In the genomic region with DNA sequence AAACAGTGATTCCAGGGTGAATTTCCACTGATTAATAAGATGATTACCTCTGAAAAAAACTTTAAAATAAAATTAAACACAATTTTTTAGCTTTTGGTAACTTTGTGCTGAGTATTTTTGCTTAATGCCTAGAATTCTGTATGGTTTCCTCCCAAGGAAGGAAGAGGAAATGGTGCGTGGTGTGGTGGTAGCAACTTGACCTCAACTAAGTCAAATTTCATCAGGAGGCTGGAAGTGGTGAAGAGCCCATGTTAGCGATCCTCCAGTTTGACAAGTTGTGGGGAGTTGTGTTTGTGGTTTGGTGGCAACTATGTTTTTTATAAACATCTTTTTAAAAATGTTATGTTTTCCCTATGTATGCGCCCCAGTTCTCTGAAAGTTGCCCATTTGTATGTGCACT, we compare ENCODE assay signal across 17 cellular contexts. TPM values are rescaled to one million over a fixed set of nuclear protein-coding genes. Genes with fewer than 3 reads are reported as not detected.
DNase-seq lines count a peak whose midpoint lies in the region; ATAC-seq and TF ChIP-seq lines count a peak whose summit lies in the region.
"Had no signal": no experiment of that assay in that cellular context is flagged by ENCODE, and none has a peak within 500 bp of the region (broad histone marks: within the 10 kb centered on the region; RNA-seq: fewer than 3 reads in every experiment).

No MANE protein-coding gene starts in this region.

- peaks cover under 1% of the 10 kb centered on the region for H3K36me3 Mint-ChIP-seq in stimulated activated naive CD8-positive, alpha-beta T cell treated with anti-CD3 and anti-CD28 coated beads, Interleukin-15, Interleukin-2, amounts not matched to agents 100 ng/mL and 50 ng/mL, for 24 hours (ENCODE audit: low read depth)
- H3K36me3 Mint-ChIP-seq in activated T-helper 2 cell treated with anti-CD3 and anti-CD28 coated beads, Interferon-gamma antibody, Interleukin-2, Interleukin-4, amounts not matched to agents 10 μg/mL and 5 μg/mL and 100 μg/mL, durations not matched to agents 14 hours and 24 hours and 36 hours (ENCODE audit: low read depth) = peaks cover 8% of the 10 kb centered on the region
- H3K36me3 Mint-ChIP-seq in glutamatergic neuron (ENCODE audit: unreplicated experiment) = no peaks in the 10 kb centered on the region

- H3K4me1 Mint-ChIP-seq in stimulated activated naive CD8-positive, alpha-beta T cell treated with anti-CD3 and anti-CD28 coated beads, Interleukin-15, Interleukin-2, amounts not matched to agents 100 ng/mL and 50 ng/mL, for 24 hours (ENCODE audit: low read depth) = peaks cover 49% of the 10 kb centered on the region
- H3K4me1 Mint-ChIP-seq in activated T-helper 2 cell treated with anti-CD3 and anti-CD28 coated beads, Interferon-gamma antibody, Interleukin-2, Interleukin-4, amounts not matched to agents 10 μg/mL and 5 μg/mL and 100 μg/mL, durations not matched to agents 14 hours and 24 hours and 36 hours (ENCODE audit: low read depth) = peaks cover 56% of the 10 kb centered on the region
- no peaks in the 10 kb centered on the region for H3K4me1 Mint-ChIP-seq in glutamatergic neuron (ENCODE audit: low read depth, unreplicated experiment)

- TF ChIP-seq CTCF in glutamatergic neuron (IDR thresholded peaks at IDR 0.05; ENCODE audit: partially characterized antibody, unreplicated experiment) = no peak

- intact Hi-C loops in activated T-helper 2 cell treated with anti-CD3 and anti-CD28 coated beads, Interferon-gamma antibody, Interleukin-2, Interleukin-4, amounts not matched to agents 10 μg/mL and 5 μg/mL and 100 μg/mL, durations not matched to agents 14 hours and 24 hours and 36 hours (cut with micrococcal nuclease) = no loop called here

- no peak for ATAC-seq in stimulated activated naive CD8-positive, alpha-beta T cell treated with anti-CD3 and anti-CD28 coated beads, Interleukin-15, Interleukin-2, amounts not matched to agents 100 U/mL and 50 U/mL, for 24 hours
- ATAC-seq in HG03159 (IDR thresholded peaks at IDR 0.05; ENCODE audit: unreplicated experiment) = no peak
- ATAC-seq: activated T-cell treated with anti-CD3 and anti-CD28 coated beads, Interleukin-2, amount 50 U/mL, for 72 hours; right lobe of liver had no signal

- H3K27me3 Mint-ChIP-seq in stimulated activated naive CD8-positive, alpha-beta T cell treated with anti-CD3 and anti-CD28 coated beads, Interleukin-15, Interleukin-2, amounts not matched to agents 100 ng/mL and 50 ng/mL, for 24 hours = no peaks in the 10 kb centered on the region
- H3K27me3 Mint-ChIP-seq in activated T-helper 2 cell treated with anti-CD3 and anti-CD28 coated beads, Interferon-gamma antibody, Interleukin-2, Interleukin-4, amounts not matched to agents 10 μg/mL and 5 μg/mL and 100 μg/mL, durations not matched to agents 14 hours and 24 hours and 36 hours (ENCODE audit: low read depth) = no peaks in the 10 kb centered on the region
- peaks cover 2% of the 10 kb centered on the region for H3K27me3 Mint-ChIP-seq in glutamatergic neuron (ENCODE audit: unreplicated experiment)

- H3K4me3 Mint-ChIP-seq in stimulated activated naive CD8-positive, alpha-beta T cell treated with anti-CD3 and anti-CD28 coated beads, Interleukin-15, Interleukin-2, amounts not matched to agents 100 ng/mL and 50 ng/mL, for 24 hours = no peak overlapping the region
- H3K4me3 Mint-ChIP-seq in activated T-helper 2 cell treated with anti-CD3 and anti-CD28 coated beads, Interferon-gamma antibody, Interleukin-2, Interleukin-4, amounts not matched to agents 10 μg/mL and 5 μg/mL and 100 μg/mL, durations not matched to agents 14 hours and 24 hours and 36 hours (ENCODE audit: low read depth) = peak overlapping the region; percentile 27
- no peak overlapping the region for H3K4me3 Mint-ChIP-seq in glutamatergic neuron (ENCODE audit: unreplicated experiment)

- H3K9me3 Mint-ChIP-seq in stimulated activated naive CD8-positive, alpha-beta T cell treated with anti-CD3 and anti-CD28 coated beads, Interleukin-15, Interleukin-2, amounts not matched to agents 100 ng/mL and 50 ng/mL, for 24 hours = no peaks in the 10 kb centered on the region
- no peaks in the 10 kb centered on the region for H3K9me3 Mint-ChIP-seq in activated T-helper 2 cell treated with anti-CD3 and anti-CD28 coated beads, Interferon-gamma antibody, Interleukin-2, Interleukin-4, amounts not matched to agents 10 μg/mL and 5 μg/mL and 100 μg/mL, durations not matched to agents 14 hours and 24 hours and 36 hours
- peaks cover under 1% of the 10 kb centered on the region for H3K9me3 Mint-ChIP-seq in glutamatergic neuron (ENCODE audit: unreplicated experiment)
- H3K9me3 Mint-ChIP-seq: activated T-cell treated with anti-CD3 and anti-CD28 coated beads, Interleukin-2, amount 50 U/mL, for 72 hours had no signal

- H3K27ac Mint-ChIP-seq in stimulated activated naive CD8-positive, alpha-beta T cell treated with anti-CD3 and anti-CD28 coated beads, Interleukin-15, Interleukin-2, amounts not matched to agents 100 ng/mL and 50 ng/mL, for 24 hours = peak overlapping the region; percentile 75
- peak overlapping the region; percentile 66 for H3K27ac Mint-ChIP-seq in activated T-helper 2 cell treated with anti-CD3 and anti-CD28 coated beads, Interferon-gamma antibody, Interleukin-2, Interleukin-4, amounts not matched to agents 10 μg/mL and 5 μg/mL and 100 μg/mL, durations not matched to agents 14 hours and 24 hours and 36 hours
- no peak overlapping the region for H3K27ac Mint-ChIP-seq in glutamatergic neuron (ENCODE audit: unreplicated experiment)
- H3K27ac Mint-ChIP-seq: activated T-cell treated with anti-CD3 and anti-CD28 coated beads, Interleukin-2, amount 50 U/mL, for 72 hours had no signal

- DNase-seq in stimulated activated naive CD8-positive, alpha-beta T cell treated with anti-CD3 and anti-CD28 coated beads, Interleukin-15, Interleukin-2, amounts not matched to agents 100 U/mL and 50 U/mL, for 24 hours = no peak
- DNase-seq in NOMO-1 treated with dmso at 0.1 percent for 144 hours (lab: John Stamatoyannopoulos, UW; ENCODE audit: unreplicated experiment) (peak; percentile 48), glutamatergic neuron (no peak), OCI-M2 (lab: John Stamatoyannopoulos, UW; ENCODE audit: unreplicated experiment) (no peak), NCI-H345 treated with DMSO at 0.1 percent for 48 hours (lab: John Stamatoyannopoulos, UW; ENCODE audit: unreplicated experiment) (no peak)
- DNase-seq in activated T-helper 2 cell treated with anti-CD3 and anti-CD28 coated beads, Interferon-gamma antibody, Interleukin-2, Interleukin-4, amounts not matched to agents 10 μg/mL and 5 μg/mL and 100 μg/mL, durations not matched to agents 14 hours and 24 hours and 36 hours (ENCODE audit: low spot score) = peak; percentile 25
- DNase-seq: activated CD4-positive, alpha-beta T cell treated with anti-CD3 and anti-CD28 coated beads for 4 hours; activated T-cell treated with anti-CD3 and anti-CD28 coated beads, Interleukin-2, amount 50 U/mL, for 72 hours; foreskin melanocyte; H7; NCI-H1048; NCI-H2107; NCI-H69; right lobe of liver; stimulated activated CD4-positive, alpha-beta T cell treated with anti-CD3 and anti-CD28 coated beads, Interleukin-2, amount 100 ng/mL, for 24 hours had no signal

RNA-seq across cellular contexts. Expression of a gene that starts 5.0 kb away (rescaled TPM):
- 103 and 107 TPM in 2 replicates for total RNA-seq in activated T-helper 2 cell treated with anti-CD3 and anti-CD28 coated beads, Interferon-gamma antibody, Interleukin-2, Interleukin-4, amounts not matched to agents 10 μg/mL and 5 μg/mL and 100 μg/mL, durations not matched to agents 14 hours and 24 hours and 36 hours
- total RNA-seq in glutamatergic neuron (ENCODE audit: unreplicated experiment) = 66.3 TPM

RNA-seq across cellular contexts. Expression of a gene that starts 51.4 kb away (rescaled TPM):
- 4.6 and 4.7 TPM in 2 replicates for total RNA-seq in activated T-helper 2 cell treated with anti-CD3 and anti-CD28 coated beads, Interferon-gamma antibody, Interleukin-2, Interleukin-4, amounts not matched to agents 10 μg/mL and 5 μg/mL and 100 μg/mL, durations not matched to agents 14 hours and 24 hours and 36 hours
- not detected for total RNA-seq in glutamatergic neuron (ENCODE audit: unreplicated experiment)
- total RNA-seq: H7 had no signal

Comparison
In these comparisons a context has a peak if more than half of its experiments do, and no peak if none do; other contexts are left out.
1. DNase-seq: peak in NOMO-1 treated with dmso at 0.1 percent for 144 hours (single experiment) and activated T-helper 2 cell treated with anti-CD3 and anti-CD28 coated beads, Interferon-gamma antibody, Interleukin-2, Interleukin-4, amounts not matched to agents 10 μg/mL and 5 μg/mL and 100 μg/mL, durations not matched to agents 14 hours and 24 hours and 36 hours (single experiment); none in stimulated activated naive CD8-positive, alpha-beta T cell treated with anti-CD3 and anti-CD28 coated beads, Interleukin-15, Interleukin-2, amounts not matched to agents 100 U/mL and 50 U/mL, for 24 hours (single experiment), glutamatergic neuron (single experiment), OCI-M2 (single experiment) and NCI-H345 treated with DMSO at 0.1 percent for 48 hours (single experiment).